ENCODE assay signal across 26 cellular contexts in genomic region chr7:123944395-123944794, GRCh38. TPM values are rescaled to one million over a fixed set of nuclear protein-coding genes. Genes with fewer than 3 reads are reported as not detected.
"Had no signal": no experiment of that assay in that cellular context is flagged by ENCODE, and none has a peak within 500 bp of the region (broad histone marks: within the 10 kb centered on the region; RNA-seq: fewer than 3 reads in every experiment).

No MANE protein-coding gene starts in this region.

- H3K36me3 Mint-ChIP-seq: activated CD8-positive, alpha-beta memory T cell treated with anti-CD3 and anti-CD28 coated beads, Interleukin-2, amount 10 ng/mL, durations not matched to agents 7 days and 5 days; activated naive CD4-positive, alpha-beta T cell treated with anti-CD3 and anti-CD28 coated beads, Interleukin-2, amount 50 U/mL, for 24 hours had no signal

- H3K9me3 Mint-ChIP-seq: activated CD4-positive, alpha-beta T cell treated with anti-CD3 and anti-CD28 coated beads, Interleukin-2, amount 10 ng/mL, durations not matched to agents 24 days and 14 days; activated naive CD4-positive, alpha-beta T cell treated with anti-CD3 and anti-CD28 coated beads, Interleukin-2, amount 50 U/mL, for 24 hours; activated T-cell treated with anti-CD3 and anti-CD28 coated beads, Interleukin-2, amount 50 U/mL, for 24 hours; activated T-helper 1 cell treated with anti-CD3 and anti-CD28 coated beads, Interleukin-12 subunit alpha, Interleukin-12 subunit beta, Interleukin-2, Interleukin-4 antibody, amounts not matched to agents 30 ng/mL and 10 ng/mL and 1 ng/mL, durations not matched to agents 14 hours and 24 hours and 36 hours; T-helper 1 cell treated with Interleukin-12 subunit alpha and Interleukin-12 subunit beta and Interleukin-4 antibody, amounts not matched to agents 30 μg/mL and 1 μg/mL, for 36 hours had no signal

- H3K4me3 Mint-ChIP-seq: activated CD4-positive, alpha-beta T cell treated with anti-CD3 and anti-CD28 coated beads, Interleukin-2, amount 10 ng/mL, durations not matched to agents 24 days and 14 days; activated CD8-positive, alpha-beta memory T cell treated with anti-CD3 and anti-CD28 coated beads, Interleukin-2, amount 10 ng/mL, durations not matched to agents 7 days and 5 days; activated naive CD4-positive, alpha-beta T cell treated with anti-CD3 and anti-CD28 coated beads, Interleukin-2, amount 50 U/mL, for 24 hours; activated T-cell treated with anti-CD3 and anti-CD28 coated beads, Interleukin-2, amount 50 U/mL, for 24 hours; activated T-helper 1 cell treated with anti-CD3 and anti-CD28 coated beads, Interleukin-12 subunit alpha, Interleukin-12 subunit beta, Interleukin-2, Interleukin-4 antibody, amounts not matched to agents 30 ng/mL and 10 ng/mL and 1 ng/mL, durations not matched to agents 14 hours and 24 hours and 36 hours; T-helper 1 cell treated with Interleukin-12 subunit alpha and Interleukin-12 subunit beta and Interleukin-4 antibody, amounts not matched to agents 30 μg/mL and 1 μg/mL, for 36 hours had no signal

- H3K27me3 ChIP-seq: SJSA1 had no signal

- H3K4me3 ChIP-seq: SJSA1 had no signal

- DNase-seq: activated CD4-positive, alpha-beta T cell treated with anti-CD3 and anti-CD28 coated beads, Interleukin-2, amount 10 ng/mL, durations not matched to agents 24 days and 14 days; activated CD4-positive, alpha-beta T cell treated with anti-CD3 and anti-CD28 coated beads, Interleukin-2, amount 50 U/mL, for 48 hours; activated CD4-positive, CD25-positive, alpha-beta regulatory T cell treated with anti-CD3 and anti-CD28 coated beads, Interleukin-2, amount 50 U/mL, for 72 hours; activated CD8-positive, alpha-beta memory T cell treated with anti-CD3 and anti-CD28 coated beads, Interleukin-2, amount 10 ng/mL, durations not matched to agents 7 days and 5 days; activated effector memory CD4-positive, alpha-beta T cell treated with Interleukin-2 at 50 U/mL for 16 hours; activated naive CD4-positive, alpha-beta T cell; activated T-cell treated with anti-CD3 and anti-CD28 coated beads, Interleukin-2, amount 50 U/mL, for 24 hours; aorta; central memory CD4-positive, alpha-beta T cell; KG1; NCI-H1048; NCI-H146; NCI-H187 treated with DMSO at 0.1 percent for 48 hours; NCI-H2107; NCI-H510A treated with DMSO at 0.1 percent for 48 hours; NCI-H774; PC-3; SHP77 had no signal

- H3K4me1 ChIP-seq: SJSA1 had no signal

- H3K9me3 ChIP-seq: SJSA1 had no signal

- ATAC-seq: activated CD8-positive, alpha-beta memory T cell treated with anti-CD3 and anti-CD28 coated beads, Interleukin-2, amount 10 ng/mL, durations not matched to agents 7 days and 5 days; PC-3 had no signal

- H3K27ac ChIP-seq: SJSA1 had no signal

- H3K36me3 ChIP-seq: SJSA1 had no signal

- H3K4me1 Mint-ChIP-seq: activated CD4-positive, alpha-beta T cell treated with anti-CD3 and anti-CD28 coated beads, Interleukin-2, amount 10 ng/mL, durations not matched to agents 24 days and 14 days; activated CD8-positive, alpha-beta memory T cell treated with anti-CD3 and anti-CD28 coated beads, Interleukin-2, amount 10 ng/mL, durations not matched to agents 7 days and 5 days; activated naive CD4-positive, alpha-beta T cell treated with anti-CD3 and anti-CD28 coated beads, Interleukin-2, amount 50 U/mL, for 24 hours had no signal

- H3K27ac Mint-ChIP-seq: activated CD4-positive, alpha-beta T cell treated with anti-CD3 and anti-CD28 coated beads, Interleukin-2, amount 10 ng/mL, durations not matched to agents 24 days and 14 days; activated CD8-positive, alpha-beta memory T cell treated with anti-CD3 and anti-CD28 coated beads, Interleukin-2, amount 10 ng/mL, durations not matched to agents 7 days and 5 days; activated naive CD4-positive, alpha-beta T cell treated with anti-CD3 and anti-CD28 coated beads, Interleukin-2, amount 50 U/mL, for 24 hours; activated T-cell treated with anti-CD3 and anti-CD28 coated beads, Interleukin-2, amount 50 U/mL, for 24 hours; activated T-helper 1 cell treated with anti-CD3 and anti-CD28 coated beads, Interleukin-12 subunit alpha, Interleukin-12 subunit beta, Interleukin-2, Interleukin-4 antibody, amounts not matched to agents 30 ng/mL and 10 ng/mL and 1 ng/mL, durations not matched to agents 14 hours and 24 hours and 36 hours; T-helper 1 cell treated with Interleukin-12 subunit alpha and Interleukin-12 subunit beta and Interleukin-4 antibody, amounts not matched to agents 30 μg/mL and 1 μg/mL, for 36 hours had no signal

RNA-seq across cellular contexts. Expression of gene SPAM1, which starts 19.4 kb away (rescaled TPM):
- total RNA-seq: activated CD4-positive, alpha-beta T cell treated with anti-CD3 and anti-CD28 coated beads, Interleukin-2, amount 10 ng/mL, durations not matched to agents 24 days and 14 days; activated CD8-positive, alpha-beta memory T cell treated with anti-CD3 and anti-CD28 coated beads, Interleukin-2, amount 10 ng/mL, durations not matched to agents 7 days and 5 days; activated T-helper 1 cell treated with anti-CD3 and anti-CD28 coated beads, Interleukin-12 subunit alpha, Interleukin-12 subunit beta, Interleukin-2, Interleukin-4 antibody, amounts not matched to agents 30 ng/mL and 10 ng/mL and 1 ng/mL, durations not matched to agents 14 hours and 24 hours and 36 hours; aorta; bronchial epithelial cell; chondrocyte; LHCN-M2; M059J; PC-3; SJSA1 had no signal
- polyA plus RNA-seq: aorta had no signal
